Comparison of ENCODE assay signal across 19 cellular contexts in genomic region chr6:107218142-107218541, GRCh38.
"Had no signal": no experiment of that assay in that cellular context is flagged by ENCODE, and none has a peak within 500 bp of the region (broad histone marks: within the 10 kb centered on the region; RNA-seq: fewer than 3 reads in every experiment).

No MANE protein-coding gene starts in this region.

- H3K36me3 ChIP-seq: esophagus muscularis mucosa, neutrophil had no signal

- H3K4me3 ChIP-seq: esophagus muscularis mucosa, smooth muscle cell, testis had no signal

- H3K27me3 ChIP-seq: esophagus muscularis mucosa, neutrophil, testis had no signal

- H3K36me3 Mint-ChIP-seq: activated naive CD8-positive, alpha-beta T cell; stimulated activated effector memory CD8-positive, alpha-beta T cell treated with anti-CD3 and anti-CD28 coated beads, Interleukin-12 subunit alpha, Interleukin-12 subunit beta, amount 100 ng/mL, for 72 hours; type B pancreatic cell had no signal

- H3K27ac ChIP-seq: esophagus muscularis mucosa, neutrophil, parathyroid adenoma, testis had no signal

- H3K4me3 Mint-ChIP-seq: activated CD4-positive, alpha-beta T cell treated with anti-CD3 and anti-CD28 coated beads, Interleukin-2, amount 10 ng/mL, durations not matched to agents 7 days and 5 days; activated naive CD8-positive, alpha-beta T cell; naive thymus-derived CD8-positive, alpha-beta T cell; stimulated activated effector memory CD8-positive, alpha-beta T cell treated with anti-CD3 and anti-CD28 coated beads, Interleukin-12 subunit alpha, Interleukin-12 subunit beta, amount 100 ng/mL, for 72 hours; type B pancreatic cell had no signal

- DNase-seq: activated CD4-positive, alpha-beta T cell treated with anti-CD3 and anti-CD28 coated beads, Interleukin-2, amount 10 ng/mL, durations not matched to agents 7 days and 5 days; activated CD8-positive, alpha-beta memory T cell treated with anti-CD3 and anti-CD28 coated beads, Interleukin-2, amount 50 U/mL, for 4 hours; activated gamma-delta T cell treated with Interleukin-2 at 50 U/mL for 16 hours; activated T-cell treated with anti-CD3 and anti-CD28 coated beads, Interleukin-2, amount 50 U/mL, for 48 hours; effector CD4-positive, alpha-beta T cell; left cardiac atrium; mesendoderm; naive thymus-derived CD8-positive, alpha-beta T cell; stimulated activated CD4-positive, alpha-beta T cell treated with anti-CD3 and anti-CD28 coated beads, Interleukin-4, amount 100 ng/mL, for 24 hours; T-helper 1 cell; T-helper 9 cell; testis had no signal

- H3K9ac ChIP-seq: parathyroid adenoma had no signal

- H3K27ac Mint-ChIP-seq: activated CD4-positive, alpha-beta T cell treated with anti-CD3 and anti-CD28 coated beads, Interleukin-2, amount 10 ng/mL, durations not matched to agents 7 days and 5 days; activated naive CD8-positive, alpha-beta T cell; stimulated activated effector memory CD8-positive, alpha-beta T cell treated with anti-CD3 and anti-CD28 coated beads, Interleukin-12 subunit alpha, Interleukin-12 subunit beta, amount 100 ng/mL, for 72 hours; type B pancreatic cell had no signal

- H3K4me1 Mint-ChIP-seq: naive thymus-derived CD8-positive, alpha-beta T cell; stimulated activated effector memory CD8-positive, alpha-beta T cell treated with anti-CD3 and anti-CD28 coated beads, Interleukin-12 subunit alpha, Interleukin-12 subunit beta, amount 100 ng/mL, for 72 hours had no signal

- H3K9me3 Mint-ChIP-seq: activated CD4-positive, alpha-beta T cell treated with anti-CD3 and anti-CD28 coated beads, Interleukin-2, amount 10 ng/mL, durations not matched to agents 7 days and 5 days; naive thymus-derived CD8-positive, alpha-beta T cell; stimulated activated effector memory CD8-positive, alpha-beta T cell treated with anti-CD3 and anti-CD28 coated beads, Interleukin-12 subunit alpha, Interleukin-12 subunit beta, amount 100 ng/mL, for 72 hours; type B pancreatic cell had no signal

- H3K27me3 Mint-ChIP-seq: activated CD4-positive, alpha-beta T cell treated with anti-CD3 and anti-CD28 coated beads, Interleukin-2, amount 10 ng/mL, durations not matched to agents 7 days and 5 days; activated naive CD8-positive, alpha-beta T cell; naive thymus-derived CD8-positive, alpha-beta T cell; type B pancreatic cell had no signal

- H3K9me3 ChIP-seq: esophagus muscularis mucosa, neutrophil, testis had no signal

- H3K4me1 ChIP-seq: esophagus muscularis mucosa had no signal
